8 cellular contexts compared by ENCODE assay signal in the genomic region with DNA sequence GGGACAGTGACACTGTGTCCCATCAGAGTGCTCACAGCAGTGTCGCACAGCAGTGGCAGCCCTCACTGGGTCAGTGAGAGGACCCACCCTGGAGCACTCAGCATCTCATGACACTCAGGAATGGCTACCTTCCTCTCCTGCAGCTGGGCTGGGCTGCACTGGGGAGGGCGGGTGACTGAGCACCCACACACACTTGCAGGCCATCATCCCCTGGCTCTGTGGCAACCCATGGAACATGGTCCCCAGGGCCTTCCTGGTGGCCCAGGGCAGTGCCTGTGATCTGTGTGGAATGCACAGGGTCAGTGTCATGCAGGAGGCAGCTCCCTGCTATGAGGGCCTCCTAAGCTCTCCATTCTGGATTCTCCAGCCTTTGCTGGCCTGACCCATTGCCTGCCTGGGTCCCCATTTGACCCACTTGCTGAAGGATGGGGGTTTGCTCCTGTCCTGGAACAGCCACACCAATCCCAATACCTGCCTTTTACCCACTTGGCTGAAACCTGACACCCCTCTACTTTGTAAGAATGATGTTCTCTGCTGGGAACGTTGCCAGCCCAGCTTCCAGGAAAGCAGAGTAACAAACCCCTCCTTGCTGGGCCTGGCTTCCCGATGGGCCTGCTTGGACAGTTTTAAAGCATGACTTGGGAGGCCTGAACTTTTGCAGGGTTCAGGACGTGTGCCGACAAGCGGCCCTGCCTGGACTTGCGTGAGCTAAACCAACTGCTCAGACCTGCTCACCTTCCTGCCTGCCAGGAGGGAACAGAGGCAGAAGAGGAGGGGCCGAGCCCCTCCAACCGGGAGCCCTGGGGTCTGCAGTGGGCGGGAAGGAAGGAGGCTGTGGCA. TPM values are rescaled to one million over a fixed set of nuclear protein-coding genes. Genes with fewer than 3 reads are reported as not detected.
DNase-seq lines count a peak whose midpoint lies in the region; ATAC-seq and TF ChIP-seq lines count a peak whose summit lies in the region.

No MANE protein-coding gene starts in this region.

- DNase-seq in AG08396 (ENCODE audit: low spot score) = peak; percentile 75
- no peak for DNase-seq in Karpas-422
- peak; percentile 75 for DNase-seq in SHP77 treated with DMSO at 0.1 percent for 48 hours (lab: John Stamatoyannopoulos, UW)
- peak; percentile 75 for DNase-seq in glomerular visceral epithelial cell (ENCODE audit: extremely low spot score)
- DNase-seq in prostate gland (ENCODE audit: low spot score) = peak; percentile 96
- DNase-seq in mesenteric fat pad (ENCODE audit: low spot score) = no peak

- H3K4me1 ChIP-seq in Karpas-422 (ENCODE audit: low read length) (peaks cover 37% of the 10 kb centered on the region), prostate gland (replicated peaks) (peaks cover 28% of the 10 kb centered on the region)

- H3K27me3 ChIP-seq in Karpas-422 (ENCODE audit: low read length) (no peaks in the 10 kb centered on the region), prostate gland (replicated peaks; ENCODE audit: insufficient read depth) (no peaks in the 10 kb centered on the region)

- H3K9me3 ChIP-seq in Karpas-422 (ENCODE audit: low read length) (no peaks in the 10 kb centered on the region), prostate gland (no peaks in the 10 kb centered on the region)

- no peak overlapping the region for H3K27ac ChIP-seq in Karpas-422 (ENCODE audit: low read length)
- peak overlapping the region; percentile 81 to 83 for H3K27ac ChIP-seq in prostate gland

- intact Hi-C loops in prostate gland (cut with DNase I) = loop anchor here (10.0 kb wide), 2 partner anchors 70 to 130 kb away; no protein-coding TSS in a partner anchor

- H3K36me3 ChIP-seq in Karpas-422 (ENCODE audit: insufficient read depth, low read length) = no peaks in the 10 kb centered on the region
- H3K36me3 ChIP-seq in prostate gland = no peaks in the 10 kb centered on the region

- peak; percentile 25 for TF ChIP-seq POLR2A in prostate gland (IDR thresholded peaks at IDR 0.05)

- ATAC-seq in HG02885 (IDR thresholded peaks at IDR 0.05; ENCODE audit: poor library complexity, unreplicated experiment) (no peak), GM18861 (IDR thresholded peaks at IDR 0.05; ENCODE audit: unreplicated experiment) (no peak)

- H3K4me2 ChIP-seq in Karpas-422 (ENCODE audit: low read depth, low read length, poor library complexity, severe bottlenecking) = peak overlapping the region; percentile 55

- no peaks in the 10 kb centered on the region for H3K9me2 ChIP-seq in Karpas-422 (replicated peaks; ENCODE audit: insufficient read depth, low read length)

- WGBS in prostate gland = 24% methylated on average over 11 of the region's 11 CpGs

- no peak overlapping the region for H2AFZ ChIP-seq in Karpas-422 (ENCODE audit: low read length)

- H3K4me3 ChIP-seq in Karpas-422 (ENCODE audit: low read length) (no peak overlapping the region), prostate gland (no peak overlapping the region)

- H4K20me1 ChIP-seq in Karpas-422 (ENCODE audit: insufficient read depth, low read depth, low read length) = peaks cover 92% of the 10 kb centered on the region

- H3K9ac ChIP-seq in Karpas-422 (ENCODE audit: low read length) = peak overlapping the region; percentile 12; the same call in 1 of the 2 replicates

- H3K79me2 ChIP-seq in Karpas-422 (ENCODE audit: low read length) = no peaks in the 10 kb centered on the region

- TF ChIP-seq CTCF in prostate gland (IDR thresholded peaks at IDR 0.05) = peak in 2 of 4 experiments; percentile 21 to 22

RNA-seq across cellular contexts. Expression of a gene that starts 13.7 kb away (rescaled TPM):
- 3.3 and 5.9 TPM in 2 replicates for total RNA-seq in Karpas-422 (2014; rRNA removed; shearing (Covaris generic); ENCODE audit: low replicate concordance)
- total RNA-seq in prostate gland (100 to 1,000 TPM in 1 of 2 donors, 10 to 100 TPM in 1; 69.0 to 233 TPM), mesenteric fat pad (38.4 TPM)

Comparison
In these comparisons a context has a peak if more than half of its experiments do, and no peak if none do; other contexts are left out.
1. DNase-seq: peak in AG08396 (single experiment), SHP77 treated with DMSO at 0.1 percent for 48 hours (single experiment), glomerular visceral epithelial cell (single experiment) and prostate gland (single experiment); none in Karpas-422 (single experiment) and mesenteric fat pad (single experiment).